In the genomic region with DNA sequence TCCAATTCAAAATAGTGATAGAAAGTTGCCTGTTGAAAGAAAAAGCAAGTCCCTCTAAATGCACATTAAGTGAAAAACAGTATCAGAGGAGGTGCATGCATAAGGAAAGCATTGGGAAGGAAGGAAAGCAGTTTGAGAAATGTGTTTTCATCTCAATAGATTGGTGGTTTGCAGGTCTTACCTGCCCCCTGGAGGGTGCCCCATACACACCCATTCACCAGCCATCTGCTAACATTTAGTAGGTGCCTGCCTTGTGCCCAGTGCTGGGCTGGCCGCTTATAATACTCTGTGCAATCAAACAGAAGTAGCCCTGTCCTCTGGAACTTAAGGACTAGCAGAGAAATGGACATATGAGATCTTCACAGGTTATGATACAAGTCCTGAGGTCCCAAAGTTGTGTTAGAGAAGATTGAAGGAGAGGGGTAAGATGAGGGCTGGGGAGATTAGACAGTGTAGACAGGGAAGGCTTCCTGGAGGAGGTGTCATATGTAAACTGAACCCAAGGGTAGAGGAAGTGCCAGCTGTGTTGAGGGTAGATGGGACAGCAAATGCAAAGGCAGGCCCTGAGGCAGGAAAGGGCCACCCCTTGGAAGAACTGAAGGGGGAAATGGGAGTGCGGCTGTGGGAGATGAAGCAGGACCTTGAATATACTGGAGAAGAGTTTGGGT, we compare ENCODE assay signal across 22 cellular contexts.
DNase-seq lines count a peak whose midpoint lies in the region; ATAC-seq and TF ChIP-seq lines count a peak whose summit lies in the region.
"Had no signal": no experiment of that assay in that cellular context is flagged by ENCODE, and none has a peak within 500 bp of the region (broad histone marks: within the 10 kb centered on the region; RNA-seq: fewer than 3 reads in every experiment).

No MANE protein-coding gene starts in this region.

- H3K4me3 Mint-ChIP-seq in GM23338 = no peak overlapping the region
- H3K4me3 Mint-ChIP-seq in neural crest cell = no peak overlapping the region
- H3K4me3 Mint-ChIP-seq: memory B cell, T-cell had no signal

- no peaks in the 10 kb centered on the region; the same call in 1 of the 2 replicates for H3F3A ChIP-seq in GM23338 (replicated peaks; ENCODE audit: low read depth)

- H3K27me3 Mint-ChIP-seq in GM23338 (ENCODE audit: insufficient read depth, low read depth, poor library complexity) = peaks cover 30% of the 10 kb centered on the region
- peaks cover 2% of the 10 kb centered on the region for H3K27me3 Mint-ChIP-seq in neural crest cell (ENCODE audit: low read depth)

- peaks cover 16% of the 10 kb centered on the region for H3K4me1 ChIP-seq in GM23338 (ENCODE audit: insufficient read depth)

- no peaks in the 10 kb centered on the region for H3K79me2 ChIP-seq in GM23338 (replicated peaks; ENCODE audit: insufficient read depth)

- no peak for DNase-seq in GM23338 (ENCODE audit: low spot score)
- peak; percentile 12 for DNase-seq in NCI-H69 (lab: John Stamatoyannopoulos, UW)
- DNase-seq in dermis blood vessel endothelial cell = peak; percentile 14
- DNase-seq in neural crest cell (ENCODE audit: low read depth, low spot score) = no peak
- DNase-seq in NCI-H2107 treated with DMSO at 0.1 percent for 48 hours (lab: John Stamatoyannopoulos, UW; ENCODE audit: unreplicated experiment) = no peak
- DNase-seq in stimulated activated CD8-positive, alpha-beta memory T cell treated with anti-CD3 and anti-CD28 coated beads, Interleukin-4, amount 100 ng/mL, for 48 hours = no peak
- DNase-seq: activated CD4-positive, alpha-beta T cell treated with anti-CD3 and anti-CD28 coated beads, Interleukin-2, amount 50 U/mL, for 4 hours; activated gamma-delta T cell treated with Interleukin-2 at 50 U/mL for 16 hours; activated T-cell treated with anti-CD3 and anti-CD28 coated beads for 4 hours; amygdala; effector memory CD4-positive, alpha-beta T cell; islet precursor cell; NCI-H146; NCI-H446; ovary; stimulated activated naive CD4-positive, alpha-beta T cell; T-cell; thyroid gland had no signal

- H3K4me2 ChIP-seq in GM23338 = no peak overlapping the region

- H3K27me3 ChIP-seq in GM23338 (ENCODE audit: insufficient read depth) = peaks cover 33% of the 10 kb centered on the region
- H3K27me3 ChIP-seq: ovary had no signal

- H3K36me3 Mint-ChIP-seq in GM23338 (ENCODE audit: low read depth) (no peaks in the 10 kb centered on the region), neural crest cell (ENCODE audit: low read depth) (no peaks in the 10 kb centered on the region)
- H3K36me3 Mint-ChIP-seq: T-cell had no signal

- no peak overlapping the region for H3K27ac ChIP-seq in GM23338 (ENCODE audit: low read depth)
- H3K27ac ChIP-seq: ovary, thyroid gland had no signal

- H3K9me3 Mint-ChIP-seq in GM23338 (no peaks in the 10 kb centered on the region; the same call in 2 of the 3 replicates), neural crest cell (no peaks in the 10 kb centered on the region)
- H3K9me3 Mint-ChIP-seq: T-cell had no signal

- H3K4me1 Mint-ChIP-seq in GM23338 (peaks cover 29% of the 10 kb centered on the region), neural crest cell (peaks cover 7% of the 10 kb centered on the region)
- H3K4me1 Mint-ChIP-seq: memory B cell, T-cell had no signal

- no peaks in the 10 kb centered on the region for H4K20me1 ChIP-seq in GM23338 (replicated peaks; ENCODE audit: insufficient read depth)

- H3K4me3 ChIP-seq in GM23338 = no peak overlapping the region
- H3K4me3 ChIP-seq: ovary, thyroid gland had no signal

- H3K9me2 ChIP-seq in GM23338 (ENCODE audit: insufficient read depth) = no peaks in the 10 kb centered on the region

- H3K27ac Mint-ChIP-seq in GM23338 = no peak overlapping the region
- H3K27ac Mint-ChIP-seq in neural crest cell (ENCODE audit: unreplicated experiment) = no peak overlapping the region
- H3K27ac Mint-ChIP-seq: memory B cell, T-cell had no signal

- H3K36me3 ChIP-seq in GM23338 (ENCODE audit: insufficient read depth) = no peaks in the 10 kb centered on the region
- H3K36me3 ChIP-seq: ovary, thyroid gland had no signal

- no peak overlapping the region for H2AFZ ChIP-seq in GM23338

- peak; percentile 29 to 39; a peak in 3 of 4 replicates for TF ChIP-seq CTCF in GM23338 (conservative IDR thresholded peaks at IDR 0.05; ENCODE audit: low read depth in 2 of 2)
- TF ChIP-seq CTCF in neural crest cell (conservative IDR thresholded peaks at IDR 0.05) = peak; percentile 19

- ATAC-seq in GM23338 (peak; percentile 14), HG02798 (IDR thresholded peaks at IDR 0.05; ENCODE audit: poor library complexity, unreplicated experiment) (no peak)
- ATAC-seq: Right ventricle myocardium inferior, sciatic nerve, T-cell had no signal

TF ChIP-seq in GM23338, 12 proteins besides CTCF, POLR2A, EP300 and RAD21 (continues in another document):
- TF ChIP-seq CREB1 (CRISPR knock-in tag; IDR thresholded peaks at IDR 0.05; ENCODE audit: low read depth) = no peak
- TF ChIP-seq EZH2 (IDR thresholded peaks at IDR 0.05; ENCODE audit: low read depth, unreplicated experiment) = no peak
- no peak for TF ChIP-seq POLR2AphosphoS5 (IDR thresholded peaks at IDR 0.05; ENCODE audit: low read depth)
- no peak for TF ChIP-seq EZH2phosphoT487 (IDR thresholded peaks at IDR 0.05; ENCODE audit: unreplicated experiment)
- no peak for TF ChIP-seq NANOG (IDR thresholded peaks at IDR 0.05; ENCODE audit: borderline replicate concordance)
- no peak for TF ChIP-seq REST (IDR thresholded peaks at IDR 0.05; ENCODE audit: unreplicated experiment)
- TF ChIP-seq JUNB (IDR thresholded peaks at IDR 0.05; ENCODE audit: unreplicated experiment) = no peak

Comparison
In these comparisons a context has a peak if more than half of its experiments do, and no peak if none do; other contexts are left out.
1. DNase-seq: peak in NCI-H69 (single experiment) and dermis blood vessel endothelial cell (single experiment); none in GM23338 (single experiment), neural crest cell (single experiment), NCI-H2107 treated with DMSO at 0.1 percent for 48 hours (single experiment) and stimulated activated CD8-positive, alpha-beta memory T cell treated with anti-CD3 and anti-CD28 coated beads, Interleukin-4, amount 100 ng/mL, for 48 hours (single experiment).